ENCODE assay signal across 9 cellular contexts in the genomic region with DNA sequence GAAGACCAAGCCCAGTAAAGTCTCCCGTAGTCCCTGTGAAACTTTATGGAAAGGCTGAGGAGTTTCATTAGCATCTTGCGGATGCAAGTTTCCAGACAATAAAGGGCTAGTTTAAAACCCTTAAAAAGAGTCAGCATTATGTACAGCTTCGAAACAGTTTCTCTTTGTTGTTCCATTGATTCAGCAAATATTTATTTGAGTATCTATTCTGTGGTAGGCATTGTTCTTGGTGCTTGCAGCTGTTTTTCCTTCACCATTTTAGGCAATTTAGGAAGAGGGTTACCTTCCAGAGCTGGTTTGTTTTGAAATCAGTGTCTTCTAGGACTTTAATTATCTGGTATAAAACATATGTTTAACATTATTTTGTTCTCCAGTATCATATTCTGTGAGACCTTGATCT. TPM values are rescaled to one million over a fixed set of nuclear protein-coding genes. Genes with fewer than 3 reads are reported as not detected.
DNase-seq lines count a peak whose midpoint lies in the region; ATAC-seq and TF ChIP-seq lines count a peak whose summit lies in the region.
"Had no signal": no experiment of that assay in that cellular context is flagged by ENCODE, and none has a peak within 500 bp of the region (broad histone marks: within the 10 kb centered on the region; RNA-seq: fewer than 3 reads in every experiment).

No MANE protein-coding gene starts in this region.

- no peaks in the 10 kb centered on the region for H3K36me3 ChIP-seq in hepatocyte (replicated peaks; ENCODE audit: insufficient read depth, low read depth)

- no peaks in the 10 kb centered on the region for H3K27me3 Mint-ChIP-seq in activated CD8-positive, alpha-beta memory T cell treated with anti-CD3 and anti-CD28 coated beads, Interleukin-2, amount 10 ng/mL, durations not matched to agents 7 days and 5 days
- no peaks in the 10 kb centered on the region for H3K27me3 Mint-ChIP-seq in T-helper 17 cell

- H3K9me2 ChIP-seq in hepatocyte (replicated peaks; ENCODE audit: insufficient read depth) = no peaks in the 10 kb centered on the region

- no peak overlapping the region for H3K27ac ChIP-seq in hepatocyte

- peaks cover 81% of the 10 kb centered on the region for H3K79me2 ChIP-seq in hepatocyte

- peaks cover 18% of the 10 kb centered on the region for H3K4me1 ChIP-seq in hepatocyte (ENCODE audit: insufficient read depth)

- no peaks in the 10 kb centered on the region for H3K9me3 Mint-ChIP-seq in activated CD8-positive, alpha-beta memory T cell treated with anti-CD3 and anti-CD28 coated beads, Interleukin-2, amount 10 ng/mL, durations not matched to agents 7 days and 5 days (ENCODE audit: low read depth)
- H3K9me3 Mint-ChIP-seq in stimulated activated effector memory CD8-positive, alpha-beta T cell treated with anti-CD3 and anti-CD28 coated beads, Interleukin-12 subunit alpha, Interleukin-12 subunit beta, amount 100 ng/mL, for 72 hours = no peaks in the 10 kb centered on the region

- H2AFZ ChIP-seq in hepatocyte = no peak overlapping the region

- H3K4me2 ChIP-seq in hepatocyte = peak overlapping the region; percentile 95

- H3K9me3 ChIP-seq in T-helper 17 cell (ENCODE audit: control insufficient read depth, low read length, poor library complexity, severe bottlenecking) (no peaks in the 10 kb centered on the region), hepatocyte (ENCODE audit: low read depth) (no peaks in the 10 kb centered on the region)

- CTCF ChIA-PET in activated CD8-positive, alpha-beta memory T cell treated with anti-CD3 and anti-CD28 coated beads, Interleukin-2, amount 10 ng/mL, durations not matched to agents 7 days and 5 days (lab: Charles Lee) = no interaction called here

- DNase-seq in activated CD8-positive, alpha-beta memory T cell treated with anti-CD3 and anti-CD28 coated beads, Interleukin-2, amount 10 ng/mL, durations not matched to agents 7 days and 5 days = no peak
- DNase-seq in activated CD8-positive, alpha-beta memory T cell treated with anti-CD3 and anti-CD28 coated beads, Interleukin-2, amount 50 U/mL, for 4 hours = no peak
- DNase-seq in T-helper 17 cell (no peak), hepatocyte (ENCODE audit: low spot score) (no peak), activated gamma-delta T cell treated with Interleukin-2 at 50 U/mL for 16 hours (no peak)
- DNase-seq in stimulated activated effector memory CD8-positive, alpha-beta T cell treated with anti-CD3 and anti-CD28 coated beads, Interleukin-12 subunit alpha, Interleukin-12 subunit beta, amount 100 ng/mL, for 72 hours (ENCODE audit: low spot score in 2 of 2) = no peak
- DNase-seq: NCI-H1436 had no signal

- peaks cover 24% of the 10 kb centered on the region for H3K36me3 Mint-ChIP-seq in activated CD8-positive, alpha-beta memory T cell treated with anti-CD3 and anti-CD28 coated beads, Interleukin-2, amount 10 ng/mL, durations not matched to agents 7 days and 5 days
- H3K36me3 Mint-ChIP-seq in T-helper 17 cell (ENCODE audit: low read depth) = peaks cover 2% of the 10 kb centered on the region
- peaks cover 59% of the 10 kb centered on the region for H3K36me3 Mint-ChIP-seq in stimulated activated effector memory CD8-positive, alpha-beta T cell treated with anti-CD3 and anti-CD28 coated beads, Interleukin-12 subunit alpha, Interleukin-12 subunit beta, amount 100 ng/mL, for 72 hours

- ATAC-seq in activated CD8-positive, alpha-beta memory T cell treated with anti-CD3 and anti-CD28 coated beads, Interleukin-2, amount 10 ng/mL, durations not matched to agents 7 days and 5 days = no peak
- ATAC-seq in T-helper 17 cell (no peak), HG03378 (IDR thresholded peaks at IDR 0.05; ENCODE audit: unreplicated experiment) (no peak), HG02973 (IDR thresholded peaks at IDR 0.05; ENCODE audit: unreplicated experiment) (no peak)
- ATAC-seq in stimulated activated effector memory CD8-positive, alpha-beta T cell treated with anti-CD3 and anti-CD28 coated beads, Interleukin-12 subunit alpha, Interleukin-12 subunit beta, amount 100 ng/mL, for 72 hours = no peak

- 49% methylated on average over 3 of the region's 3 CpGs for WGBS in hepatocyte (ENCODE audit: low lambda C conversion rate, missing lambda C conversion rate)

- no peaks in the 10 kb centered on the region for H3K27me3 ChIP-seq in hepatocyte

- peak overlapping the region; percentile 97 for H3K4me3 ChIP-seq in hepatocyte

- H3K4me1 Mint-ChIP-seq in activated CD8-positive, alpha-beta memory T cell treated with anti-CD3 and anti-CD28 coated beads, Interleukin-2, amount 10 ng/mL, durations not matched to agents 7 days and 5 days = peaks cover 45% of the 10 kb centered on the region
- peaks cover 39% of the 10 kb centered on the region for H3K4me1 Mint-ChIP-seq in T-helper 17 cell
- H3K4me1 Mint-ChIP-seq in stimulated activated effector memory CD8-positive, alpha-beta T cell treated with anti-CD3 and anti-CD28 coated beads, Interleukin-12 subunit alpha, Interleukin-12 subunit beta, amount 100 ng/mL, for 72 hours = peaks cover 35% of the 10 kb centered on the region

- H4K20me1 ChIP-seq in hepatocyte (ENCODE audit: insufficient read depth, poor library complexity, severe bottlenecking) = peaks cover 17% of the 10 kb centered on the region

- peak overlapping the region; percentile 99 for H3K27ac Mint-ChIP-seq in activated CD8-positive, alpha-beta memory T cell treated with anti-CD3 and anti-CD28 coated beads, Interleukin-2, amount 10 ng/mL, durations not matched to agents 7 days and 5 days
- peak overlapping the region; percentile 91 for H3K27ac Mint-ChIP-seq in T-helper 17 cell
- peak overlapping the region; percentile 93 for H3K27ac Mint-ChIP-seq in stimulated activated effector memory CD8-positive, alpha-beta T cell treated with anti-CD3 and anti-CD28 coated beads, Interleukin-12 subunit alpha, Interleukin-12 subunit beta, amount 100 ng/mL, for 72 hours

- TF ChIP-seq CTCF in hepatocyte (IDR thresholded peaks at IDR 0.05; ENCODE audit: poor library complexity) = no peak

- H3K4me3 Mint-ChIP-seq in activated CD8-positive, alpha-beta memory T cell treated with anti-CD3 and anti-CD28 coated beads, Interleukin-2, amount 10 ng/mL, durations not matched to agents 7 days and 5 days = peak overlapping the region; percentile 98
- H3K4me3 Mint-ChIP-seq in T-helper 17 cell = peak overlapping the region; percentile 94
- peak overlapping the region; percentile 87 for H3K4me3 Mint-ChIP-seq in stimulated activated effector memory CD8-positive, alpha-beta T cell treated with anti-CD3 and anti-CD28 coated beads, Interleukin-12 subunit alpha, Interleukin-12 subunit beta, amount 100 ng/mL, for 72 hours

RNA-seq across cellular contexts. Expression of a gene that starts 1.5 kb away (rescaled TPM):
- total RNA-seq in activated CD8-positive, alpha-beta memory T cell treated with anti-CD3 and anti-CD28 coated beads, Interleukin-2, amount 10 ng/mL, durations not matched to agents 7 days and 5 days = 10 to 100 TPM; 91.8 to 94.5 TPM
- total RNA-seq in T-helper 17 cell (10 to 100 TPM; 37.7 to 43.9 TPM), hepatocyte (246 and 281 TPM in 2 replicates)
- 411 and 425 TPM in 2 replicates for polyA plus RNA-seq in hepatocyte

RNA-seq across cellular contexts. Expression of a gene that starts 1.6 kb away (rescaled TPM):
- 10 to 100 TPM; 12.3 to 19.6 TPM for total RNA-seq in activated CD8-positive, alpha-beta memory T cell treated with anti-CD3 and anti-CD28 coated beads, Interleukin-2, amount 10 ng/mL, durations not matched to agents 7 days and 5 days
- 10 to 100 TPM in 1 of 2 donors, 1 to 10 TPM in 1; 8.8 to 10.6 TPM for total RNA-seq in T-helper 17 cell
- 9.0 and 11.8 TPM in 2 replicates for total RNA-seq in hepatocyte
- 10.1 and 13.6 TPM in 2 replicates for polyA plus RNA-seq in hepatocyte

RNA-seq across cellular contexts. Expression of a gene that starts 51.5 kb away (rescaled TPM):
- total RNA-seq in activated CD8-positive, alpha-beta memory T cell treated with anti-CD3 and anti-CD28 coated beads, Interleukin-2, amount 10 ng/mL, durations not matched to agents 7 days and 5 days = 100 to 1,000 TPM; 103 to 112 TPM
- 10 to 100 TPM; 90.6 to 92.2 TPM for total RNA-seq in T-helper 17 cell
- 54.0 and 57.0 TPM in 2 replicates for total RNA-seq in hepatocyte
- 47.7 and 49.2 TPM in 2 replicates for polyA plus RNA-seq in hepatocyte
